Comparison of ENCODE assay signal across 1 cellular context in genomic region chr9:121985792-121986494, GRCh38.
A peak's percentile ranks its signal among the peaks of the same experiment; 100 is the strongest.
TF ChIP-seq lines count a peak whose summit lies in the region.

No MANE protein-coding gene starts in this region.

TF ChIP-seq in HepG2, 621 proteins besides CTCF, POLR2A, EP300 and RAD21 (continues in another document):
- TF ChIP-seq, protein P1, sequence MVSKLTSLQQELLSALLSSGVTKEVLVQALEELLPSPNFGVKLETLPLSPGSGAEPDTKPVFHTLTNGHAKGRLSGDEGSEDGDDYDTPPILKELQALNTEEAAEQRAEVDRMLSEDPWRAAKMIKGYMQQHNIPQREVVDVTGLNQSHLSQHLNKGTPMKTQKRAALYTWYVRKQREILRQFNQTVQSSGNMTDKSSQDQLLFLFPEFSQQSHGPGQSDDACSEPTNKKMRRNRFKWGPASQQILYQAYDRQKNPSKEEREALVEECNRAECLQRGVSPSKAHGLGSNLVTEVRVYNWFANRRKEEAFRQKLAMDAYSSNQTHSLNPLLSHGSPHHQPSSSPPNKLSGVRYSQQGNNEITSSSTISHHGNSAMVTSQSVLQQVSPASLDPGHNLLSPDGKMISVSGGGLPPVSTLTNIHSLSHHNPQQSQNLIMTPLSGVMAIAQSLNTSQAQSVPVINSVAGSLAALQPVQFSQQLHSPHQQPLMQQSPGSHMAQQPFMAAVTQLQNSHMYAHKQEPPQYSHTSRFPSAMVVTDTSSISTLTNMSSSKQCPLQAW (CRISPR knock-in tag; IDR thresholded peaks at IDR 0.05), result 0 out of 2 replicates have a peak, but pooled peaks have one; percentile 20
- TF ChIP-seq TAF15 (IDR thresholded peaks at IDR 0.05; ENCODE audit: low read depth, low read length, poor library complexity, severe bottlenecking), result no peak
- TF ChIP-seq, protein P2, sequence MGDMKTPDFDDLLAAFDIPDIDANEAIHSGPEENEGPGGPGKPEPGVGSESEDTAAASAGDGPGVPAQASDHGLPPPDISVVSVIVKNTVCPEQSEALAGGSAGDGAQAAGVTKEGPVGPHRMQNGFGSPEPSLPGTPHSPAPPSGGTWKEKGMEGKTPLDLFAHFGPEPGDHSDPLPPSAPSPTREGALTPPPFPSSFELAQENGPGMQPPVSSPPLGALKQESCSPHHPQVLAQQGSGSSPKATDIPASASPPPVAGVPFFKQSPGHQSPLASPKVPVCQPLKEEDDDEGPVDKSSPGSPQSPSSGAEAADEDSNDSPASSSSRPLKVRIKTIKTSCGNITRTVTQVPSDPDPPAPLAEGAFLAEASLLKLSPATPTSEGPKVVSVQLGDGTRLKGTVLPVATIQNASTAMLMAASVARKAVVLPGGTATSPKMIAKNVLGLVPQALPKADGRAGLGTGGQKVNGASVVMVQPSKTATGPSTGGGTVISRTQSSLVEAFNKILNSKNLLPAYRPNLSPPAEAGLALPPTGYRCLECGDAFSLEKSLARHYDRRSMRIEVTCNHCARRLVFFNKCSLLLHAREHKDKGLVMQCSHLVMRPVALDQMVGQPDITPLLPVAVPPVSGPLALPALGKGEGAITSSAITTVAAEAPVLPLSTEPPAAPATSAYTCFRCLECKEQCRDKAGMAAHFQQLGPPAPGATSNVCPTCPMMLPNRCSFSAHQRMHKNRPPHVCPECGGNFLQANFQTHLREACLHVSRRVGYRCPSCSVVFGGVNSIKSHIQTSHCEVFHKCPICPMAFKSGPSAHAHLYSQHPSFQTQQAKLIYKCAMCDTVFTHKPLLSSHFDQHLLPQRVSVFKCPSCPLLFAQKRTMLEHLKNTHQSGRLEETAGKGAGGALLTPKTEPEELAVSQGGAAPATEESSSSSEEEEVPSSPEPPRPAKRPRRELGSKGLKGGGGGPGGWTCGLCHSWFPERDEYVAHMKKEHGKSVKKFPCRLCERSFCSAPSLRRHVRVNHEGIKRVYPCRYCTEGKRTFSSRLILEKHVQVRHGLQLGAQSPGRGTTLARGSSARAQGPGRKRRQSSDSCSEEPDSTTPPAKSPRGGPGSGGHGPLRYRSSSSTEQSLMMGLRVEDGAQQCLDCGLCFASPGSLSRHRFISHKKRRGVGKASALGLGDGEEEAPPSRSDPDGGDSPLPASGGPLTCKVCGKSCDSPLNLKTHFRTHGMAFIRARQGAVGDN (CRISPR knock-in tag; IDR thresholded peaks at IDR 0.05), result peak; percentile 80
- 0 out of 2 replicates have a peak, but pooled peaks have one; percentile 27 for TF ChIP-seq ZFP91 (CRISPR knock-in tag; IDR thresholded peaks at IDR 0.05; ENCODE audit: borderline replicate concordance)
- TF ChIP-seq KAT7 (CRISPR knock-in tag; IDR thresholded peaks at IDR 0.05; ENCODE audit: borderline replicate concordance), result no peak
- TF ChIP-seq TAF1 (CRISPR knock-in tag; IDR thresholded peaks at IDR 0.05), result no peak
- no peak for TF ChIP-seq ESRRA (CRISPR knock-in tag; IDR thresholded peaks at IDR 0.05; ENCODE audit: low read depth)
- no peak for TF ChIP-seq SRY (CRISPR knock-in tag; IDR thresholded peaks at IDR 0.05)
- TF ChIP-seq MYC (CRISPR knock-in tag; IDR thresholded peaks at IDR 0.05; ENCODE audit: borderline replicate concordance), result 0 out of 2 replicates have a peak, but pooled peaks have one; percentile 51
- TF ChIP-seq SP140L (CRISPR knock-in tag; IDR thresholded peaks at IDR 0.05; ENCODE audit: borderline replicate concordance), result no peak
- 0 out of 2 replicates have a peak, but pooled peaks have one; percentile 15 for TF ChIP-seq ZFY (CRISPR knock-in tag; IDR thresholded peaks at IDR 0.05)
- no peak for TF ChIP-seq ZNF205 (CRISPR knock-in tag; IDR thresholded peaks at IDR 0.05)
- TF ChIP-seq HNF4A (CRISPR knock-in tag; IDR thresholded peaks at IDR 0.05), result peak; percentile 17; the same call in 1 of the 2 replicates
- TF ChIP-seq EEA1 (CRISPR knock-in tag; IDR thresholded peaks at IDR 0.05; ENCODE audit: borderline replicate concordance), result no peak
- TF ChIP-seq ZNF7 (CRISPR knock-in tag; IDR thresholded peaks at IDR 0.05), result no peak
- TF ChIP-seq ZFP82 (CRISPR knock-in tag; IDR thresholded peaks at IDR 0.05; ENCODE audit: borderline replicate concordance), result no peak
- no peak for TF ChIP-seq ZNF317 (CRISPR knock-in tag; IDR thresholded peaks at IDR 0.05)
- no peak for TF ChIP-seq KDM5B (CRISPR knock-in tag; IDR thresholded peaks at IDR 0.05; ENCODE audit: borderline replicate concordance)
- peak; percentile 36 for TF ChIP-seq SAP130 (CRISPR knock-in tag; IDR thresholded peaks at IDR 0.05; ENCODE audit: low read depth)
- TF ChIP-seq, protein P3, sequence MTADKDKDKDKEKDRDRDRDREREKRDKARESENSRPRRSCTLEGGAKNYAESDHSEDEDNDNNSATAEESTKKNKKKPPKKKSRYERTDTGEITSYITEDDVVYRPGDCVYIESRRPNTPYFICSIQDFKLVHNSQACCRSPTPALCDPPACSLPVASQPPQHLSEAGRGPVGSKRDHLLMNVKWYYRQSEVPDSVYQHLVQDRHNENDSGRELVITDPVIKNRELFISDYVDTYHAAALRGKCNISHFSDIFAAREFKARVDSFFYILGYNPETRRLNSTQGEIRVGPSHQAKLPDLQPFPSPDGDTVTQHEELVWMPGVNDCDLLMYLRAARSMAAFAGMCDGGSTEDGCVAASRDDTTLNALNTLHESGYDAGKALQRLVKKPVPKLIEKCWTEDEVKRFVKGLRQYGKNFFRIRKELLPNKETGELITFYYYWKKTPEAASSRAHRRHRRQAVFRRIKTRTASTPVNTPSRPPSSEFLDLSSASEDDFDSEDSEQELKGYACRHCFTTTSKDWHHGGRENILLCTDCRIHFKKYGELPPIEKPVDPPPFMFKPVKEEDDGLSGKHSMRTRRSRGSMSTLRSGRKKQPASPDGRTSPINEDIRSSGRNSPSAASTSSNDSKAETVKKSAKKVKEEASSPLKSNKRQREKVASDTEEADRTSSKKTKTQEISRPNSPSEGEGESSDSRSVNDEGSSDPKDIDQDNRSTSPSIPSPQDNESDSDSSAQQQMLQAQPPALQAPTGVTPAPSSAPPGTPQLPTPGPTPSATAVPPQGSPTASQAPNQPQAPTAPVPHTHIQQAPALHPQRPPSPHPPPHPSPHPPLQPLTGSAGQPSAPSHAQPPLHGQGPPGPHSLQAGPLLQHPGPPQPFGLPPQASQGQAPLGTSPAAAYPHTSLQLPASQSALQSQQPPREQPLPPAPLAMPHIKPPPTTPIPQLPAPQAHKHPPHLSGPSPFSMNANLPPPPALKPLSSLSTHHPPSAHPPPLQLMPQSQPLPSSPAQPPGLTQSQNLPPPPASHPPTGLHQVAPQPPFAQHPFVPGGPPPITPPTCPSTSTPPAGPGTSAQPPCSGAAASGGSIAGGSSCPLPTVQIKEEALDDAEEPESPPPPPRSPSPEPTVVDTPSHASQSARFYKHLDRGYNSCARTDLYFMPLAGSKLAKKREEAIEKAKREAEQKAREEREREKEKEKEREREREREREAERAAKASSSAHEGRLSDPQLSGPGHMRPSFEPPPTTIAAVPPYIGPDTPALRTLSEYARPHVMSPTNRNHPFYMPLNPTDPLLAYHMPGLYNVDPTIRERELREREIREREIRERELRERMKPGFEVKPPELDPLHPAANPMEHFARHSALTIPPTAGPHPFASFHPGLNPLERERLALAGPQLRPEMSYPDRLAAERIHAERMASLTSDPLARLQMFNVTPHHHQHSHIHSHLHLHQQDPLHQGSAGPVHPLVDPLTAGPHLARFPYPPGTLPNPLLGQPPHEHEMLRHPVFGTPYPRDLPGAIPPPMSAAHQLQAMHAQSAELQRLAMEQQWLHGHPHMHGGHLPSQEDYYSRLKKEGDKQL (CRISPR knock-in tag; IDR thresholded peaks at IDR 0.05; ENCODE audit: low read depth), result no peak
- TF ChIP-seq NR2C2 (CRISPR knock-in tag; IDR thresholded peaks at IDR 0.05; ENCODE audit: borderline replicate concordance), result peak; percentile 61; the same call in 1 of the 2 replicates
- TF ChIP-seq, protein P4, sequence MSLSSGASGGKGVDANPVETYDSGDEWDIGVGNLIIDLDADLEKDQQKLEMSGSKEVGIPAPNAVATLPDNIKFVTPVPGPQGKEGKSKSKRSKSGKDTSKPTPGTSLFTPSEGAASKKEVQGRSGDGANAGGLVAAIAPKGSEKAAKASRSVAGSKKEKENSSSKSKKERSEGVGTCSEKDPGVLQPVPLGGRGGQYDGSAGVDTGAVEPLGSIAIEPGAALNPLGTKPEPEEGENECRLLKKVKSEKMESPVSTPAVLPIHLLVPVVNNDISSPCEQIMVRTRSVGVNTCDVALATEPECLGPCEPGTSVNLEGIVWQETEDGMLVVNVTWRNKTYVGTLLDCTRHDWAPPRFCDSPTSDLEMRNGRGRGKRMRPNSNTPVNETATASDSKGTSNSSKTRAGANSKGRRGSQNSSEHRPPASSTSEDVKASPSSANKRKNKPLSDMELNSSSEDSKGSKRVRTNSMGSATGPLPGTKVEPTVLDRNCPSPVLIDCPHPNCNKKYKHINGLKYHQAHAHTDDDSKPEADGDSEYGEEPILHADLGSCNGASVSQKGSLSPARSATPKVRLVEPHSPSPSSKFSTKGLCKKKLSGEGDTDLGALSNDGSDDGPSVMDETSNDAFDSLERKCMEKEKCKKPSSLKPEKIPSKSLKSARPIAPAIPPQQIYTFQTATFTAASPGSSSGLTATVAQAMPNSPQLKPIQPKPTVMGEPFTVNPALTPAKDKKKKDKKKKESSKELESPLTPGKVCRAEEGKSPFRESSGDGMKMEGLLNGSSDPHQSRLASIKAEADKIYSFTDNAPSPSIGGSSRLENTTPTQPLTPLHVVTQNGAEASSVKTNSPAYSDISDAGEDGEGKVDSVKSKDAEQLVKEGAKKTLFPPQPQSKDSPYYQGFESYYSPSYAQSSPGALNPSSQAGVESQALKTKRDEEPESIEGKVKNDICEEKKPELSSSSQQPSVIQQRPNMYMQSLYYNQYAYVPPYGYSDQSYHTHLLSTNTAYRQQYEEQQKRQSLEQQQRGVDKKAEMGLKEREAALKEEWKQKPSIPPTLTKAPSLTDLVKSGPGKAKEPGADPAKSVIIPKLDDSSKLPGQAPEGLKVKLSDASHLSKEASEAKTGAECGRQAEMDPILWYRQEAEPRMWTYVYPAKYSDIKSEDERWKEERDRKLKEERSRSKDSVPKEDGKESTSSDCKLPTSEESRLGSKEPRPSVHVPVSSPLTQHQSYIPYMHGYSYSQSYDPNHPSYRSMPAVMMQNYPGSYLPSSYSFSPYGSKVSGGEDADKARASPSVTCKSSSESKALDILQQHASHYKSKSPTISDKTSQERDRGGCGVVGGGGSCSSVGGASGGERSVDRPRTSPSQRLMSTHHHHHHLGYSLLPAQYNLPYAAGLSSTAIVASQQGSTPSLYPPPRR (CRISPR knock-in tag; IDR thresholded peaks at IDR 0.05; ENCODE audit: borderline replicate concordance), result no peak
- TF ChIP-seq HCFC1 (IDR thresholded peaks at IDR 0.05; ENCODE audit: low read depth, low read length), result no peak
- TF ChIP-seq NR2F1 (CRISPR knock-in tag; IDR thresholded peaks at IDR 0.05), result 0 out of 4 replicates have a peak, but pooled peaks of 1 of the 2 experiments have one; percentile 27
- no peak for TF ChIP-seq GLI4 (CRISPR knock-in tag; IDR thresholded peaks at IDR 0.05; ENCODE audit: borderline replicate concordance)
- TF ChIP-seq, protein P5, sequence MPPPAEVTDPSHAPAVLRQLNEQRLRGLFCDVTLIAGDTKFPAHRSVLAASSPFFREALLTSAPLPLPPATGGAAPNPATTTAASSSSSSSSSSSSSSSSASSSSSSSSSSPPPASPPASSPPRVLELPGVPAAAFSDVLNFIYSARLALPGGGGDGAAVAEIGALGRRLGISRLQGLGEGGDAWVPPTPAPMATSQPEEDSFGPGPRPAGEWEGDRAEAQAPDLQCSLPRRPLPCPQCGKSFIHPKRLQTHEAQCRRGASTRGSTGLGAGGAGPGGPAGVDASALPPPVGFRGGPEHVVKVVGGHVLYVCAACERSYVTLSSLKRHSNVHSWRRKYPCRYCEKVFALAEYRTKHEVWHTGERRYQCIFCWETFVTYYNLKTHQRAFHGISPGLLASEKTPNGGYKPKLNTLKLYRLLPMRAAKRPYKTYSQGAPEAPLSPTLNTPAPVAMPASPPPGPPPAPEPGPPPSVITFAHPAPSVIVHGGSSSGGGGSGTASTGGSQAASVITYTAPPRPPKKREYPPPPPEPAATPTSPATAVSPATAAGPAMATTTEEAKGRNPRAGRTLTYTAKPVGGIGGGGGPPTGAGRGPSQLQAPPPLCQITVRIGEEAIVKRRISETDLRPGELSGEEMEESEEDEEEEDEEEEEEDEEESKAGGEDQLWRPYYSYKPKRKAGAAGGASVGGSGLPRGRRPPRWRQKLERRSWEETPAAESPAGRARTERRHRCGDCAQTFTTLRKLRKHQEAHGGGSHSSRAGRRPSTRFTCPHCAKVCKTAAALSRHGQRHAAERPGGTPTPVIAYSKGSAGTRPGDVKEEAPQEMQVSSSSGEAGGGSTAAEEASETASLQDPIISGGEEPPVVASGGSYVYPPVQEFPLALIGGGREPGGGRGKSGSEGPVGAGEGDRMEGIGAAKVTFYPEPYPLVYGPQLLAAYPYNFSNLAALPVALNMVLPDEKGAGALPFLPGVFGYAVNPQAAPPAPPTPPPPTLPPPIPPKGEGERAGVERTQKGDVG (CRISPR knock-in tag; IDR thresholded peaks at IDR 0.05; ENCODE audit: borderline replicate concordance), result no peak
- 0 out of 2 replicates have a peak, but pooled peaks have one; percentile 30 for TF ChIP-seq HOXA5 (CRISPR knock-in tag; IDR thresholded peaks at IDR 0.05)
- TF ChIP-seq ZNF331 (CRISPR knock-in tag; IDR thresholded peaks at IDR 0.05), result 0 out of 2 replicates have a peak, but pooled peaks have one; percentile 60
- TF ChIP-seq LCORL (IDR thresholded peaks at IDR 0.05), result no peak
- TF ChIP-seq LCORL (CRISPR knock-in tag; IDR thresholded peaks at IDR 0.05), result no peak
- TF ChIP-seq ZC3H4 (CRISPR knock-in tag; IDR thresholded peaks at IDR 0.05; ENCODE audit: borderline replicate concordance), result no peak
- TF ChIP-seq RNF2 (conservative IDR thresholded peaks at IDR 0.05; ENCODE audit: low read depth), result no peak
- 0 out of 2 replicates have a peak, but pooled peaks have one; percentile 13 for TF ChIP-seq HOXA3 (CRISPR knock-in tag; IDR thresholded peaks at IDR 0.05)
- no peak for TF ChIP-seq ZNF225 (CRISPR knock-in tag; IDR thresholded peaks at IDR 0.05)
- no peak for TF ChIP-seq CBX2 (IDR thresholded peaks at IDR 0.05; ENCODE audit: low read depth, low read length)
- no peak for TF ChIP-seq CBX2 (CRISPR knock-in tag; IDR thresholded peaks at IDR 0.05; ENCODE audit: low read depth)
- 0 out of 2 replicates have a peak, but pooled peaks have one; percentile 18 for TF ChIP-seq TFE3 (CRISPR knock-in tag; IDR thresholded peaks at IDR 0.05)
